In genomic region chr20:5474646-5475550, GRCh38 we compare ENCODE assay signal across 22 cellular contexts.
"Had no signal": no experiment of that assay in that cellular context is flagged by ENCODE, and none has a peak within 500 bp of the region (broad histone marks: within the 10 kb centered on the region; RNA-seq: fewer than 3 reads in every experiment).

No MANE protein-coding gene starts in this region.

- H3K79me2 ChIP-seq: hepatocyte had no signal

- H2AFZ ChIP-seq: hepatocyte had no signal

- H3K36me3 Mint-ChIP-seq: activated naive CD4-positive, alpha-beta T cell treated with anti-CD3 and anti-CD28 coated beads, Interleukin-2, amount 50 U/mL, for 24 hours; brain; immature natural killer cell; natural killer cell; WTC11 had no signal

- H3K4me1 ChIP-seq: foreskin keratinocyte, thyroid gland had no signal

- H3K27ac Mint-ChIP-seq: activated naive CD4-positive, alpha-beta T cell treated with anti-CD3 and anti-CD28 coated beads, Interleukin-2, amount 50 U/mL, for 24 hours; brain; dendritic cell treated with granulocyte-macrophage colony-stimulating factor and Interleukin-4, amounts not matched to agents 40 ng/mL and 50 ng/mL, for 4 days; immature natural killer cell; natural killer cell; stimulated activated naive CD8-positive, alpha-beta T cell treated with anti-CD3 and anti-CD28 coated beads, Interleukin-15, Interleukin-2, amounts not matched to agents 100 ng/mL and 50 ng/mL, for 24 hours; T-helper 2 cell treated with Interferon-gamma antibody and Interleukin-4, amounts not matched to agents 5 μg/mL and 100 μg/mL, for 36 hours; WTC11 had no signal

- ATAC-seq: foreskin keratinocyte, left lobe of liver, right cardiac atrium, WTC11 had no signal

- H3K36me3 ChIP-seq: neutrophil, ovary, thyroid gland had no signal

- H3K9me3 Mint-ChIP-seq: activated naive CD4-positive, alpha-beta T cell treated with anti-CD3 and anti-CD28 coated beads, Interleukin-2, amount 50 U/mL, for 24 hours; brain; dendritic cell treated with granulocyte-macrophage colony-stimulating factor and Interleukin-4, amounts not matched to agents 40 ng/mL and 50 ng/mL, for 4 days; immature natural killer cell; natural killer cell; stimulated activated naive CD8-positive, alpha-beta T cell treated with anti-CD3 and anti-CD28 coated beads, Interleukin-15, Interleukin-2, amounts not matched to agents 100 ng/mL and 50 ng/mL, for 24 hours; T-helper 2 cell treated with Interferon-gamma antibody and Interleukin-4, amounts not matched to agents 5 μg/mL and 100 μg/mL, for 36 hours; WTC11 had no signal

- H3K27me3 ChIP-seq: foreskin keratinocyte, hepatocyte, neutrophil, ovary, thyroid gland had no signal

- H3K4me1 Mint-ChIP-seq: activated naive CD4-positive, alpha-beta T cell treated with anti-CD3 and anti-CD28 coated beads, Interleukin-2, amount 50 U/mL, for 24 hours; brain; immature natural killer cell; natural killer cell had no signal

- H3K4me3 Mint-ChIP-seq: activated naive CD4-positive, alpha-beta T cell treated with anti-CD3 and anti-CD28 coated beads, Interleukin-2, amount 50 U/mL, for 24 hours; brain; dendritic cell treated with granulocyte-macrophage colony-stimulating factor and Interleukin-4, amounts not matched to agents 40 ng/mL and 50 ng/mL, for 4 days; immature natural killer cell; natural killer cell; stimulated activated naive CD8-positive, alpha-beta T cell treated with anti-CD3 and anti-CD28 coated beads, Interleukin-15, Interleukin-2, amounts not matched to agents 100 ng/mL and 50 ng/mL, for 24 hours; T-helper 2 cell treated with Interferon-gamma antibody and Interleukin-4, amounts not matched to agents 5 μg/mL and 100 μg/mL, for 36 hours; WTC11 had no signal

- H3K4me2 ChIP-seq: hepatocyte had no signal

- H3K27ac ChIP-seq: foreskin keratinocyte, hepatocyte, neutrophil, ovary, thyroid gland had no signal

- H3K27me3 Mint-ChIP-seq: activated naive CD4-positive, alpha-beta T cell treated with anti-CD3 and anti-CD28 coated beads, Interleukin-2, amount 50 U/mL, for 24 hours; brain; dendritic cell treated with granulocyte-macrophage colony-stimulating factor and Interleukin-4, amounts not matched to agents 40 ng/mL and 50 ng/mL, for 4 days; stimulated activated naive CD8-positive, alpha-beta T cell treated with anti-CD3 and anti-CD28 coated beads, Interleukin-15, Interleukin-2, amounts not matched to agents 100 ng/mL and 50 ng/mL, for 24 hours had no signal

- H3K4me3 ChIP-seq: hepatocyte, lung, ovary, thyroid gland had no signal

- H3K9me3 ChIP-seq: neutrophil, ovary, thyroid gland had no signal

- DNase-seq: activated gamma-delta T cell treated with Interleukin-2 at 50 U/mL for 16 hours; activated T-cell treated with anti-CD3 and anti-CD28 coated beads, Interleukin-2, amount 50 U/mL, for 1 hour; effector CD8-positive, alpha-beta T cell; erythroblast; foreskin keratinocyte; immature natural killer cell; natural killer cell; ovary; right cardiac atrium; stimulated activated CD4-positive, alpha-beta T cell treated with anti-CD3 and anti-CD28 coated beads, Interleukin-12 subunit alpha, Interleukin-12 subunit beta, amount 100 ng/mL, for 4 hours; stimulated activated CD4-positive, alpha-beta T cell treated with anti-CD3 and anti-CD28 coated beads, Interleukin-4, amount 100 ng/mL, for 4 hours; thyroid gland had no signal
